ENCODE assay signal across 10 cellular contexts in genomic region chr9:119963798-119964372, GRCh38.
DNase-seq lines count a peak whose midpoint lies in the region; ATAC-seq and TF ChIP-seq lines count a peak whose summit lies in the region.
"Had no signal": no experiment of that assay in that cellular context is flagged by ENCODE, and none has a peak within 500 bp of the region (broad histone marks: within the 10 kb centered on the region; RNA-seq: fewer than 3 reads in every experiment).

No MANE protein-coding gene starts in this region.

- DNase-seq in DMS53 (lab: John Stamatoyannopoulos, UW), result peak; percentile 24
- no peak for DNase-seq in DMS53 treated with DMSO at 0.1 percent for 48 hours (lab: John Stamatoyannopoulos, UW; ENCODE audit: unreplicated experiment)
- DNase-seq in SW480 (ENCODE audit: low spot score), result peak; percentile 90
- no peak for DNase-seq in right cardiac atrium
- DNase-seq in thoracic aorta (ENCODE audit: low spot score), result no peak
- no peak for DNase-seq in posterior vena cava (ENCODE audit: low spot score)
- DNase-seq in mucosa of descending colon, result no peak
- DNase-seq: naive thymus-derived CD8-positive, alpha-beta T cell; NK-92 treated with Interleukin-12 subunit alpha and Interleukin-12 subunit beta, amount 100 ng/mL, for 24 hours had no signal

- H3K36me3 ChIP-seq in thoracic aorta (no peaks in the 10 kb centered on the region), mucosa of descending colon (ENCODE audit: low read depth) (no peaks in the 10 kb centered on the region)

- ATAC-seq in right cardiac atrium, result peak; percentile 34 to 51
- peak; percentile 35 for ATAC-seq in thoracic aorta (ENCODE audit: insufficient number of reproducible peaks, low FRiP score, low read depth)
- no peak for ATAC-seq in HG02763 (IDR thresholded peaks at IDR 0.05; ENCODE audit: unreplicated experiment)
- ATAC-seq in mucosa of descending colon, result no peak
- ATAC-seq: naive thymus-derived CD8-positive, alpha-beta T cell had no signal

- H3K27ac ChIP-seq in right cardiac atrium (ENCODE audit: low read length), result no peak overlapping the region
- H3K27ac ChIP-seq in thoracic aorta, result peak overlapping the region; percentile 17 to 70

- TF ChIP-seq CTCF in thoracic aorta (IDR thresholded peaks at IDR 0.05) (no peak), mucosa of descending colon (IDR thresholded peaks at IDR 0.05) (no peak)

- H3K27me3 ChIP-seq in right cardiac atrium (ENCODE audit: control insufficient read depth, insufficient read depth) (no peaks in the 10 kb centered on the region), thoracic aorta (replicated peaks; ENCODE audit: insufficient read depth) (no peaks in the 10 kb centered on the region)

- H3K4me3 ChIP-seq in right cardiac atrium (ENCODE audit: low read length) (no peak overlapping the region), thoracic aorta (peak overlapping the region; percentile 19), mucosa of descending colon (no peak overlapping the region)

- intact Hi-C loops in right cardiac atrium (cut with DNase I) (loop anchor here in 1 of 4 donors (10.0 kb wide), 1 partner anchor 409 kb away; no protein-coding TSS in a partner anchor), posterior vena cava (cut with DNase I) (loop anchor here in 1 of 2 donors (10.0 kb wide), 1 partner anchor 409 kb away; no protein-coding TSS in a partner anchor), mucosa of descending colon (cut with DNase I, micrococcal nuclease) (no loop called here)

- H3K4me1 ChIP-seq in right cardiac atrium (ENCODE audit: control insufficient read depth, insufficient read depth, low read length) (peaks cover 3% of the 10 kb centered on the region), thoracic aorta (ENCODE audit: control insufficient read depth in 1 of 2, low read depth in 2 of 2) (peaks cover 9 to 35% of the 10 kb centered on the region in 2 donors), mucosa of descending colon (ENCODE audit: low read depth) (no peaks in the 10 kb centered on the region)

- H3K9me3 ChIP-seq in right cardiac atrium (ENCODE audit: control insufficient read depth, low read length), result no peaks in the 10 kb centered on the region
- H3K9me3 ChIP-seq in thoracic aorta, result no peaks in the 10 kb centered on the region
- no peaks in the 10 kb centered on the region for H3K9me3 ChIP-seq in mucosa of descending colon

- WGBS in right cardiac atrium, result 12% methylated on average over 5 of the region's 5 CpGs

Comparison
In these comparisons a context has a peak if more than half of its experiments do, and no peak if none do; other contexts are left out.
1. DNase-seq: peak in DMS53 (single experiment) and SW480 (single experiment); none in DMS53 treated with DMSO at 0.1 percent for 48 hours (single experiment), right cardiac atrium (0 of 3), thoracic aorta (single experiment), posterior vena cava (single experiment) and mucosa of descending colon (0 of 3).
2. ATAC-seq: peak in right cardiac atrium (2 of 2) and thoracic aorta (single experiment); none in HG02763 (single experiment) and mucosa of descending colon (single experiment).